Comparison of ENCODE assay signal across 8 cellular contexts in genomic region chr2:203225423-203226039, GRCh38. TPM values are rescaled to one million over a fixed set of nuclear protein-coding genes. Genes with fewer than 3 reads are reported as not detected.
DNase-seq lines count a peak whose midpoint lies in the region; ATAC-seq and TF ChIP-seq lines count a peak whose summit lies in the region.

No MANE protein-coding gene starts in this region.

- peaks cover 0 to 4% (median 0%) of the 10 kb centered on the region in 3 donors for H3K27me3 Mint-ChIP-seq in immature natural killer cell (ENCODE audit: low read depth in 3 of 3)

- peak; percentile 79 for TF ChIP-seq CTCF in C4-2B (conservative IDR thresholded peaks at IDR 0.05)
- peak; percentile 63 to 73 for TF ChIP-seq CTCF in suprapubic skin (IDR thresholded peaks at IDR 0.05)

- no peak overlapping the region for H3K27ac Mint-ChIP-seq in immature natural killer cell

- no peaks in the 10 kb centered on the region for H3K4me1 ChIP-seq in suprapubic skin

- H3K36me3 ChIP-seq in suprapubic skin: no peaks in the 10 kb centered on the region

- 99% methylated on average over 2 of the region's 2 CpGs for WGBS in suprapubic skin

- no peaks in the 10 kb centered on the region for H3K27me3 ChIP-seq in suprapubic skin

- H3K9me3 ChIP-seq in suprapubic skin: no peaks in the 10 kb centered on the region

- no peak overlapping the region for H3K27ac ChIP-seq in C4-2B
- H3K27ac ChIP-seq in suprapubic skin: no peak overlapping the region

- intact Hi-C loops in sciatic nerve (cut with DNase I): no loop called here

- no peak for TF ChIP-seq EP300 in suprapubic skin (IDR thresholded peaks at IDR 0.05)

- no peak overlapping the region for H3K4me3 Mint-ChIP-seq in immature natural killer cell

- H3K4me3 ChIP-seq in suprapubic skin: no peak overlapping the region

- no peaks in the 10 kb centered on the region for H3K9me3 Mint-ChIP-seq in immature natural killer cell

- no peak for TF ChIP-seq POLR2A in suprapubic skin (IDR thresholded peaks at IDR 0.05)

- H3K4me1 Mint-ChIP-seq in immature natural killer cell: no peaks in the 10 kb centered on the region

- ATAC-seq in GM19035 (IDR thresholded peaks at IDR 0.05; ENCODE audit: unreplicated experiment) (peak; percentile 71), sciatic nerve (no peak)

- DNase-seq in NCI-H2227 treated with DMSO at 0.1 percent for 48 hours (lab: John Stamatoyannopoulos, UW): peak; percentile 32
- peak; percentile 32 for DNase-seq in activated naive CD4-positive, alpha-beta T cell treated with Interleukin-2 at 50 U/mL for 16 hours
- peak; percentile 15 to 33 (median 32) for DNase-seq in immature natural killer cell
- DNase-seq in suprapubic skin (ENCODE audit: low spot score in 2 of 2): no peak
- DNase-seq in sciatic nerve (ENCODE audit: low spot score): no peak
- DNase-seq in NK-92 treated with Interleukin-12 subunit alpha and Interleukin-12 subunit beta, amount 100 ng/mL, for 24 hours (lab: John Stamatoyannopoulos, UW): no peak

- no peaks in the 10 kb centered on the region for H3K36me3 Mint-ChIP-seq in immature natural killer cell

RNA-seq across cellular contexts. Expression of gene CYP20A1, which starts 13.3 kb away (rescaled TPM):
- 10 to 100 TPM; 20.1 to 25.6 (median 24.7) TPM for polyA plus RNA-seq in immature natural killer cell
- 10 to 100 TPM; 20.8 to 25.9 (median 24.9) TPM for total RNA-seq in suprapubic skin
- total RNA-seq in sciatic nerve: 32.6 TPM

Comparison
In these comparisons a context has a peak if more than half of its experiments do, and no peak if none do; other contexts are left out.
1. DNase-seq: peak in NCI-H2227 treated with DMSO at 0.1 percent for 48 hours (single experiment), activated naive CD4-positive, alpha-beta T cell treated with Interleukin-2 at 50 U/mL for 16 hours (single experiment) and immature natural killer cell (3 of 3); none in suprapubic skin (0 of 2), sciatic nerve (single experiment) and NK-92 treated with Interleukin-12 subunit alpha and Interleukin-12 subunit beta, amount 100 ng/mL, for 24 hours (single experiment).